ENCODE assay signal across 8 cellular contexts in genomic region chr18:47283476-47283875, GRCh38. TPM values are rescaled to one million over a fixed set of nuclear protein-coding genes. Genes with fewer than 3 reads are reported as not detected.
DNase-seq lines count a peak whose midpoint lies in the region; ATAC-seq and TF ChIP-seq lines count a peak whose summit lies in the region.

No MANE protein-coding gene starts in this region.

- intact Hi-C loops in activated T-helper 2 cell treated with anti-CD3 and anti-CD28 coated beads, Interferon-gamma antibody, Interleukin-2, Interleukin-4, amounts not matched to agents 10 μg/mL and 5 μg/mL and 100 μg/mL, durations not matched to agents 14 hours and 24 hours and 36 hours (cut with micrococcal nuclease), result no loop called here

- H3K4me1 Mint-ChIP-seq in endodermal cell, result peaks cover 9% of the 10 kb centered on the region
- H3K4me1 Mint-ChIP-seq in activated T-helper 2 cell treated with anti-CD3 and anti-CD28 coated beads, Interferon-gamma antibody, Interleukin-2, Interleukin-4, amounts not matched to agents 10 μg/mL and 5 μg/mL and 100 μg/mL, durations not matched to agents 14 hours and 24 hours and 36 hours (ENCODE audit: low read depth), result no peaks in the 10 kb centered on the region

- peaks cover 29% of the 10 kb centered on the region for H3K27me3 Mint-ChIP-seq in endodermal cell (ENCODE audit: insufficient read depth)
- peaks cover 2% of the 10 kb centered on the region for H3K27me3 Mint-ChIP-seq in activated T-helper 2 cell treated with anti-CD3 and anti-CD28 coated beads, Interferon-gamma antibody, Interleukin-2, Interleukin-4, amounts not matched to agents 10 μg/mL and 5 μg/mL and 100 μg/mL, durations not matched to agents 14 hours and 24 hours and 36 hours (ENCODE audit: low read depth)

- H3K27ac ChIP-seq in endodermal cell (ENCODE audit: low read depth, low read length), result no peak overlapping the region

- no peaks in the 10 kb centered on the region for H3K36me3 ChIP-seq in endodermal cell (ENCODE audit: control insufficient read depth, insufficient read depth, low read length)

- no peak overlapping the region for H3K4me3 Mint-ChIP-seq in endodermal cell
- H3K4me3 Mint-ChIP-seq in activated T-helper 2 cell treated with anti-CD3 and anti-CD28 coated beads, Interferon-gamma antibody, Interleukin-2, Interleukin-4, amounts not matched to agents 10 μg/mL and 5 μg/mL and 100 μg/mL, durations not matched to agents 14 hours and 24 hours and 36 hours (ENCODE audit: low read depth), result no peak overlapping the region

- H3K4me1 ChIP-seq in endodermal cell (ENCODE audit: control insufficient read depth, insufficient read depth, low read length), result no peaks in the 10 kb centered on the region

- ATAC-seq in HG02759 (IDR thresholded peaks at IDR 0.05; ENCODE audit: unreplicated experiment) (no peak), GM18868 (IDR thresholded peaks at IDR 0.05; ENCODE audit: unreplicated experiment) (no peak)

- no peaks in the 10 kb centered on the region for H3K9me3 ChIP-seq in endodermal cell (ENCODE audit: control insufficient read depth, low read length)

- TF ChIP-seq CTCF in GM10266 (IDR thresholded peaks at IDR 0.05; ENCODE audit: control insufficient read depth, insufficient read depth, low read depth, missing control alignments), result peak; percentile 35
- TF ChIP-seq CTCF in endodermal cell (conservative IDR thresholded peaks at IDR 0.05), result peak; percentile 78

- WGBS in endodermal cell (ENCODE audit: insufficient coverage in 1 of 2, insufficient read length in 1 of 2), 2 experiments, result 48 to 67% methylated on average over 1 to 5 of the region's 5 CpGs

- H3K27me3 ChIP-seq in endodermal cell (ENCODE audit: control insufficient read depth, insufficient read depth, low read length, poor library complexity, severe bottlenecking), result peaks cover 27% of the 10 kb centered on the region

- H3K36me3 Mint-ChIP-seq in endodermal cell (ENCODE audit: low read depth), result no peaks in the 10 kb centered on the region
- H3K36me3 Mint-ChIP-seq in activated T-helper 2 cell treated with anti-CD3 and anti-CD28 coated beads, Interferon-gamma antibody, Interleukin-2, Interleukin-4, amounts not matched to agents 10 μg/mL and 5 μg/mL and 100 μg/mL, durations not matched to agents 14 hours and 24 hours and 36 hours (ENCODE audit: low read depth), result no peaks in the 10 kb centered on the region

- DNase-seq in 8988T, result peak; percentile 25
- DNase-seq in GM10266 (ENCODE audit: extremely low spot score), result no peak
- peak; percentile 77 for DNase-seq in NCI-H69 (lab: John Stamatoyannopoulos, UW)
- peak; percentile 69 for DNase-seq in endodermal cell
- DNase-seq in SKM-1 treated with dmso at 0.1 percent for 144 hours (lab: John Stamatoyannopoulos, UW; ENCODE audit: unreplicated experiment), result no peak
- DNase-seq in activated T-helper 2 cell treated with anti-CD3 and anti-CD28 coated beads, Interferon-gamma antibody, Interleukin-2, Interleukin-4, amounts not matched to agents 10 μg/mL and 5 μg/mL and 100 μg/mL, durations not matched to agents 14 hours and 24 hours and 36 hours (ENCODE audit: low spot score), result no peak

- H3K9me3 Mint-ChIP-seq in endodermal cell, result no peaks in the 10 kb centered on the region
- H3K9me3 Mint-ChIP-seq in activated T-helper 2 cell treated with anti-CD3 and anti-CD28 coated beads, Interferon-gamma antibody, Interleukin-2, Interleukin-4, amounts not matched to agents 10 μg/mL and 5 μg/mL and 100 μg/mL, durations not matched to agents 14 hours and 24 hours and 36 hours, result no peaks in the 10 kb centered on the region

- no peak overlapping the region for H3K27ac Mint-ChIP-seq in endodermal cell
- H3K27ac Mint-ChIP-seq in activated T-helper 2 cell treated with anti-CD3 and anti-CD28 coated beads, Interferon-gamma antibody, Interleukin-2, Interleukin-4, amounts not matched to agents 10 μg/mL and 5 μg/mL and 100 μg/mL, durations not matched to agents 14 hours and 24 hours and 36 hours, result no peak overlapping the region

- no peak overlapping the region for H3K9ac ChIP-seq in endodermal cell (ENCODE audit: extremely low read depth, low read length, poor library complexity, severe bottlenecking)

- no peak overlapping the region for H3K4me3 ChIP-seq in endodermal cell (ENCODE audit: low read length)

RNA-seq across cellular contexts. Expression of gene SKOR2, which starts 32.0 kb away (rescaled TPM):
- under 1 TPM in 1 of 2 donors, not detected in 1; 0.18 TPM for total RNA-seq in endodermal cell
- polyA plus RNA-seq in endodermal cell (2013, experiment 1 of 2), result 0.43 TPM
- polyA plus RNA-seq in endodermal cell (2013, experiment 2 of 2), result 0.66 TPM
- total RNA-seq in activated T-helper 2 cell treated with anti-CD3 and anti-CD28 coated beads, Interferon-gamma antibody, Interleukin-2, Interleukin-4, amounts not matched to agents 10 μg/mL and 5 μg/mL and 100 μg/mL, durations not matched to agents 14 hours and 24 hours and 36 hours, result not detected in 2 replicates

Comparison
In these comparisons a context has a peak if more than half of its experiments do, and no peak if none do; other contexts are left out.
1. DNase-seq: peak in 8988T (single experiment), NCI-H69 (single experiment) and endodermal cell (single experiment); none in GM10266 (single experiment), SKM-1 treated with dmso at 0.1 percent for 144 hours (single experiment) and activated T-helper 2 cell treated with anti-CD3 and anti-CD28 coated beads, Interferon-gamma antibody, Interleukin-2, Interleukin-4, amounts not matched to agents 10 μg/mL and 5 μg/mL and 100 μg/mL, durations not matched to agents 14 hours and 24 hours and 36 hours (single experiment).